ENCODE assay signal across 1 cellular context in the genomic region with DNA sequence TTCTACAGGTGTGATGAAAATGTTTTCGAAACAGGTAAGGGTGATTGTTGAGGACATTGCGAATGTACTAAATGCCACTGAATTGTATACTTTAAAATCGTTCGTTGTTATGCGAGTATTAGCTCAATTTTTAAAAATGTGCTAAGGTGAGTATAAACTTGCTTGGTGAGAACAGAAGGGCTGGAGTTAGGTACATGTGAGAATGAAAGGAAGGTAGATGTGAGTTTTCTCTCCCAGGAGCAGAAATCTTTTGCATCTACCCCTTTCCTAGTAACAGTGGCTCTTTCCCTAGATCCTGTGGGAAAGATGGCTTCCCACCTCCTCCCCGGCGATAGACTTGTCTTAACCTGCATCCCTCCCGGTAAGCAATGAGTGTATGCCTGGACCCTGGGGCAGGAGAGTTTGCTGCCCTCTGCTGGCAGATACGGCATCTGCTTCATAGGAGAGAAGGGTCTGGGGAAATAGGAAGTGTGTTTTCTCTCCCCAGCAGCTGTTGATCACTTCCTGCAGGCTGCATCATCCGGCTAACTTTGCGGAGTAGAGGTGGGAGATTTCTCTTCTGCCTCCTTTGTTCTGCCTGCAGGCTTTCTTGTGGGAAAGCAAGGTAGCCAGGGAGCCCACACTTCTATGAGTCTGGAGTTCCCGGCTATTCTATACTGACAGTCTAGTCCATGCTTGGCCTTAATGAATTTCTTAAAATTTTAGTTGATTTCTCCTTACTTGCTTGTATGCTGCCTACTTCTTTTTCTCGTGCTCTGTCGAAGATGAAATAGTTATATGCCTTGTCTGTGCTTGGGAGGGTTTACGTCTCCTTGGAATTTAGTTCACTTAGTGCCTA.
TF ChIP-seq lines count a peak whose summit lies in the region.

No MANE protein-coding gene starts in this region.

TF ChIP-seq in WTC11, 78 proteins besides CTCF, POLR2A, EP300 and RAD21 (continued from another document):
- TF ChIP-seq, protein P1, sequence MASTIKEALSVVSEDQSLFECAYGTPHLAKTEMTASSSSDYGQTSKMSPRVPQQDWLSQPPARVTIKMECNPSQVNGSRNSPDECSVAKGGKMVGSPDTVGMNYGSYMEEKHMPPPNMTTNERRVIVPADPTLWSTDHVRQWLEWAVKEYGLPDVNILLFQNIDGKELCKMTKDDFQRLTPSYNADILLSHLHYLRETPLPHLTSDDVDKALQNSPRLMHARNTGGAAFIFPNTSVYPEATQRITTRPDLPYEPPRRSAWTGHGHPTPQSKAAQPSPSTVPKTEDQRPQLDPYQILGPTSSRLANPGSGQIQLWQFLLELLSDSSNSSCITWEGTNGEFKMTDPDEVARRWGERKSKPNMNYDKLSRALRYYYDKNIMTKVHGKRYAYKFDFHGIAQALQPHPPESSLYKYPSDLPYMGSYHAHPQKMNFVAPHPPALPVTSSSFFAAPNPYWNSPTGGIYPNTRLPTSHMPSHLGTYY (CRISPR knock-in tag; IDR thresholded peaks at IDR 0.05), result 0 out of 2 replicates have a peak, but pooled peaks have one; percentile 41
